2 cellular contexts compared by ENCODE assay signal in the genomic region with DNA sequence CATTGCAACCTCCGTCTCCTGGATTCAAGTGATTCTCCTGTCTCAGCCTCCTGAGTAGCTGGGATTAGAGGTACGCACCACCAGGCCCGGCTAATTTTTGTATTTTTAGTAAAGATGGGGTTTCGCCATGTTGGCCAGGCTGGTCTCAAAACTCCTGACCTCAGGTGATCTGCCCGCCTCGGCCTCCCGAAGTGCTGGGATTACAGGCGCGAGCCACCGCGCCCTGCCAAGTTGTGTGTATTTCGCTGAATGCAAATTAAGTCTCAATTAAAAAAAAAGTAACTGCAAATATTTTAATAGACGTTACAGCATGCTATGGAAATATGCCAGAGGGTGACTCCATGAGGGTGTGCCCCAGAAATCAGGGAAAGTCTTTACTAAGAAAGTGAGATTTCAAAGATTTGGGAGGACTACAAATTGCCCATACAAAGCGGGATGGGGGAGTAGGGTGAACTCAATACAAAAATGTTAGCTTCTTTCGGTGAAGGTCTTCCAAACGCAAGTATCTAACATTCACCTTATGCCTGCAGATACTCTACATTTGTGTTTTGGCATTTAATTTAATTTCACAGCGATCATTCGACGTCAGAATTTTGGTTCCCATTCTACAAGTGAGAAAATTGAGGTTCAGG.
TF ChIP-seq lines count a peak whose summit lies in the region.

No MANE protein-coding gene starts in this region.

TF ChIP-seq in SK-N-SH, 30 proteins besides CTCF, POLR2A, EP300 and RAD21 (continued from another document):
- TF ChIP-seq, protein P1, sequence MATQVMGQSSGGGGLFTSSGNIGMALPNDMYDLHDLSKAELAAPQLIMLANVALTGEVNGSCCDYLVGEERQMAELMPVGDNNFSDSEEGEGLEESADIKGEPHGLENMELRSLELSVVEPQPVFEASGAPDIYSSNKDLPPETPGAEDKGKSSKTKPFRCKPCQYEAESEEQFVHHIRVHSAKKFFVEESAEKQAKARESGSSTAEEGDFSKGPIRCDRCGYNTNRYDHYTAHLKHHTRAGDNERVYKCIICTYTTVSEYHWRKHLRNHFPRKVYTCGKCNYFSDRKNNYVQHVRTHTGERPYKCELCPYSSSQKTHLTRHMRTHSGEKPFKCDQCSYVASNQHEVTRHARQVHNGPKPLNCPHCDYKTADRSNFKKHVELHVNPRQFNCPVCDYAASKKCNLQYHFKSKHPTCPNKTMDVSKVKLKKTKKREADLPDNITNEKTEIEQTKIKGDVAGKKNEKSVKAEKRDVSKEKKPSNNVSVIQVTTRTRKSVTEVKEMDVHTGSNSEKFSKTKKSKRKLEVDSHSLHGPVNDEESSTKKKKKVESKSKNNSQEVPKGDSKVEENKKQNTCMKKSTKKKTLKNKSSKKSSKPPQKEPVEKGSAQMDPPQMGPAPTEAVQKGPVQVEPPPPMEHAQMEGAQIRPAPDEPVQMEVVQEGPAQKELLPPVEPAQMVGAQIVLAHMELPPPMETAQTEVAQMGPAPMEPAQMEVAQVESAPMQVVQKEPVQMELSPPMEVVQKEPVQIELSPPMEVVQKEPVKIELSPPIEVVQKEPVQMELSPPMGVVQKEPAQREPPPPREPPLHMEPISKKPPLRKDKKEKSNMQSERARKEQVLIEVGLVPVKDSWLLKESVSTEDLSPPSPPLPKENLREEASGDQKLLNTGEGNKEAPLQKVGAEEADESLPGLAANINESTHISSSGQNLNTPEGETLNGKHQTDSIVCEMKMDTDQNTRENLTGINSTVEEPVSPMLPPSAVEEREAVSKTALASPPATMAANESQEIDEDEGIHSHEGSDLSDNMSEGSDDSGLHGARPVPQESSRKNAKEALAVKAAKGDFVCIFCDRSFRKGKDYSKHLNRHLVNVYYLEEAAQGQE (IDR thresholded peaks at IDR 0.05; ENCODE audit: low read depth, low read length), result no peak
- no peak for TF ChIP-seq TEAD4 (IDR thresholded peaks at IDR 0.05; ENCODE audit: borderline replicate concordance, insufficient read depth)

TF ChIP-seq in SK-N-SH treated with all-trans-retinoic acid at 6 μM for 48 hours, 23 proteins besides CTCF, POLR2A, EP300 and RAD21 (continued from another document):
- TF ChIP-seq TCF4 (CRISPR knock-in tag; IDR thresholded peaks at IDR 0.05; ENCODE audit: borderline replicate concordance) (no peak), PPARA (CRISPR knock-in tag; IDR thresholded peaks at IDR 0.05; ENCODE audit: borderline replicate concordance) (no peak), ISL1 (CRISPR knock-in tag; IDR thresholded peaks at IDR 0.05) (no peak)
TF ChIP-seq in SK-N-SH treated with all-trans-retinoic acid at 6 μM for 48 hours: peak in this region for 0.
